ENCODE assay signal across 10 cellular contexts in genomic region chr19:1567848-1568227, GRCh38. TPM values are rescaled to one million over a fixed set of nuclear protein-coding genes. Genes with fewer than 3 reads are reported as not detected.
DNase-seq lines count a peak whose midpoint lies in the region; ATAC-seq and TF ChIP-seq lines count a peak whose summit lies in the region.
"Had no signal": no experiment of that assay in that cellular context is flagged by ENCODE, and none has a peak within 500 bp of the region (broad histone marks: within the 10 kb centered on the region; RNA-seq: fewer than 3 reads in every experiment).

No MANE protein-coding gene starts in this region.

- no peaks in the 10 kb centered on the region for H3K27me3 ChIP-seq in body of pancreas
- no peaks in the 10 kb centered on the region for H3K27me3 ChIP-seq in neuron (ENCODE audit: insufficient read depth, low read length)

- no peak for TF ChIP-seq POLR2A in body of pancreas (IDR thresholded peaks at IDR 0.05)

- WGBS in body of pancreas, 2 donors: no CpG with 5 or more reads among the region's 73 CpGs

- H3K27ac ChIP-seq in C4-2B: peak overlapping the region; percentile 83
- no peak overlapping the region for H3K27ac ChIP-seq in body of pancreas

- DNase-seq in body of pancreas (no peak), DMS153 treated with DMSO at 0.1 percent for 48 hours (lab: John Stamatoyannopoulos, UW; ENCODE audit: unreplicated experiment) (no peak), HPDE6-E6E7 (ENCODE audit: extremely low spot score) (no peak), KBM-7 (no peak), NCI-H510A (lab: John Stamatoyannopoulos, UW) (no peak)

- H3K36me3 ChIP-seq in body of pancreas (replicated peaks in 1 of 2; ENCODE audit: insufficient read depth in 1 of 2, low read depth in 2 of 2) (no peaks in the 10 kb centered on the region), neuron (ENCODE audit: insufficient read depth, low read length) (peaks cover 18% of the 10 kb centered on the region)

- H3K4me3 ChIP-seq in body of pancreas: no peak overlapping the region
- peak overlapping the region; percentile 100 for H3K4me3 ChIP-seq in neuron (ENCODE audit: low read length)

- TF ChIP-seq CTCF in C4-2B (conservative IDR thresholded peaks at IDR 0.05) (no peak), body of pancreas (IDR thresholded peaks at IDR 0.05) (no peak)

- no peak overlapping the region for H2AFZ ChIP-seq in neuron (ENCODE audit: low read depth, low read length)

- H3K9me3 ChIP-seq in body of pancreas (no peaks in the 10 kb centered on the region), neuron (ENCODE audit: low read length) (no peaks in the 10 kb centered on the region)

- peaks cover 22% of the 10 kb centered on the region for H3K4me1 ChIP-seq in body of pancreas
- H3K4me1 ChIP-seq in neuron (ENCODE audit: insufficient read depth, low read length): peaks cover 12% of the 10 kb centered on the region

- ATAC-seq in HG02759 (IDR thresholded peaks at IDR 0.05; ENCODE audit: unreplicated experiment) (peak; percentile 21), body of pancreas (peak; percentile 19)

- in situ Hi-C loops in KBM-7 (cut with MboI; ENCODE audit: low pct_unique_long_range_greater_than_20kb, low sequenced_read_pairs): no loop called here

- intact Hi-C loops in body of pancreas (cut with DNase I): no loop called here

RNA-seq across cellular contexts. Expression of gene MEX3D, which starts 0.3 kb away (rescaled TPM):
- 10 to 100 TPM; 18.8 to 21.8 TPM for total RNA-seq in body of pancreas

RNA-seq across cellular contexts. Expression of gene MBD3, which starts 24.8 kb away (rescaled TPM):
- 10 to 100 TPM; 37.4 to 91.6 TPM for total RNA-seq in body of pancreas

RNA-seq across cellular contexts. Expression of gene UQCR11, which starts 37.4 kb away (rescaled TPM):
- total RNA-seq in body of pancreas: 10 to 100 TPM; 12.2 to 52.4 TPM

RNA-seq across cellular contexts. Expression of gene PLK5, which starts 44.0 kb away (rescaled TPM):
- total RNA-seq in body of pancreas: not detected
- total RNA-seq: activated naive CD4-positive, alpha-beta T cell treated with anti-CD3 and anti-CD28 coated beads for 36 hours; left ventricle myocardium superior had no signal

RNA-seq across cellular contexts. Expression of gene ADAMTSL5, which starts 55.0 kb away (rescaled TPM):
- total RNA-seq in body of pancreas: 1 to 10 TPM in 1 of 2 donors, not detected in 1; 1.3 TPM
